Comparison of ENCODE assay signal across 16 cellular contexts in the genomic region with DNA sequence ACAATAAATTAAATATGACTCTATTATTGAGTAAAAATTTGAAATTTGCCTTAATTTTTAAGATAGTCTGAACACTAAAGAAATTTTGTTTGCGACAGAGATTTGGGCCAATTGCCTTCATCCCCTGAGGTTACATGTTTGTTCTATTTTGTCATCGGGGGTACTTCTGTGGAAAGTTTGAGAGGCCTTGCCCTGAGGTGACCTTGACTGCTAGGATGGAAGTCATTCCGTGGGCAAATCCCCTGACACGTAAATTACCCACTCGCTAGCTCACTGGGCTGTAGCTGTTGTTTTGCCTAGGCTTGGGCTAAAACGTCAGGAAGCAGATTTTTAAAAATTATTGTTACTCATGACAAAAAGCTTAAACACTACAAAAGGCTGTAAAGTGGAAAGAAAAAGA.
"Had no signal": no experiment of that assay in that cellular context is flagged by ENCODE, and none has a peak within 500 bp of the region (broad histone marks: within the 10 kb centered on the region; RNA-seq: fewer than 3 reads in every experiment).

No MANE protein-coding gene starts in this region.

- H3K4me3 ChIP-seq: gastroesophageal sphincter, mucosa of descending colon, suprapubic skin had no signal

- H3K27ac Mint-ChIP-seq: activated CD4-positive, alpha-beta memory T cell treated with anti-CD3 and anti-CD28 coated beads, Interleukin-2, amount 10 ng/mL, durations not matched to agents 7 days and 5 days; activated naive CD4-positive, alpha-beta T cell treated with anti-CD3 and anti-CD28 coated beads, Interleukin-2, amount 50 U/mL, for 24 hours; naive thymus-derived CD8-positive, alpha-beta T cell; T-helper 1 cell treated with Interleukin-12 subunit alpha and Interleukin-12 subunit beta and Interleukin-4 antibody, amounts not matched to agents 30 μg/mL and 1 μg/mL, for 36 hours had no signal

- H3K4me1 Mint-ChIP-seq: activated CD4-positive, alpha-beta memory T cell treated with anti-CD3 and anti-CD28 coated beads, Interleukin-2, amount 10 ng/mL, durations not matched to agents 7 days and 5 days; activated naive CD4-positive, alpha-beta T cell treated with anti-CD3 and anti-CD28 coated beads, Interleukin-2, amount 50 U/mL, for 24 hours; naive thymus-derived CD8-positive, alpha-beta T cell had no signal

- H3K4me3 Mint-ChIP-seq: activated CD4-positive, alpha-beta memory T cell treated with anti-CD3 and anti-CD28 coated beads, Interleukin-2, amount 10 ng/mL, durations not matched to agents 7 days and 5 days; activated naive CD4-positive, alpha-beta T cell treated with anti-CD3 and anti-CD28 coated beads, Interleukin-2, amount 50 U/mL, for 24 hours; activated T-cell treated with anti-CD3 and anti-CD28 coated beads, Interleukin-2, amount 50 U/mL, for 4 hours; brain; naive thymus-derived CD8-positive, alpha-beta T cell; T-helper 1 cell treated with Interleukin-12 subunit alpha and Interleukin-12 subunit beta and Interleukin-4 antibody, amounts not matched to agents 30 μg/mL and 1 μg/mL, for 36 hours had no signal

- DNase-seq: activated CD4-positive, alpha-beta memory T cell treated with anti-CD3 and anti-CD28 coated beads, Interleukin-2, amount 10 ng/mL, durations not matched to agents 7 days and 5 days; activated CD4-positive, alpha-beta T cell treated with anti-CD3 and anti-CD28 coated beads for 4 hours; activated effector memory CD4-positive, alpha-beta T cell treated with Interleukin-2 at 50 U/mL for 16 hours; activated T-cell treated with anti-CD3 and anti-CD28 coated beads, Interleukin-2, amount 50 U/mL, for 4 hours; amniotic stem cell; effector memory CD4-positive, alpha-beta T cell; mucosa of descending colon; naive thymus-derived CD8-positive, alpha-beta T cell; small intestine; stimulated activated CD4-positive, alpha-beta T cell treated with anti-CD3 and anti-CD28 coated beads, Interleukin-4, amount 100 ng/mL, for 24 hours; stimulated activated naive CD4-positive, alpha-beta T cell had no signal

- H3K27me3 Mint-ChIP-seq: activated CD4-positive, alpha-beta memory T cell treated with anti-CD3 and anti-CD28 coated beads, Interleukin-2, amount 10 ng/mL, durations not matched to agents 7 days and 5 days; activated naive CD4-positive, alpha-beta T cell treated with anti-CD3 and anti-CD28 coated beads, Interleukin-2, amount 50 U/mL, for 24 hours; brain had no signal

- H3K27ac ChIP-seq: gastroesophageal sphincter, suprapubic skin had no signal

- ATAC-seq: activated T-cell treated with anti-CD3 and anti-CD28 coated beads, Interleukin-2, amount 50 U/mL, for 4 hours; gastroesophageal sphincter; mucosa of descending colon; naive thymus-derived CD8-positive, alpha-beta T cell had no signal

- H3K9me3 ChIP-seq: suprapubic skin had no signal

- H3K27me3 ChIP-seq: gastroesophageal sphincter had no signal

- H3K36me3 ChIP-seq: gastroesophageal sphincter, suprapubic skin had no signal

- H3K4me1 ChIP-seq: suprapubic skin had no signal
